9 cellular contexts compared by ENCODE assay signal in the genomic region with DNA sequence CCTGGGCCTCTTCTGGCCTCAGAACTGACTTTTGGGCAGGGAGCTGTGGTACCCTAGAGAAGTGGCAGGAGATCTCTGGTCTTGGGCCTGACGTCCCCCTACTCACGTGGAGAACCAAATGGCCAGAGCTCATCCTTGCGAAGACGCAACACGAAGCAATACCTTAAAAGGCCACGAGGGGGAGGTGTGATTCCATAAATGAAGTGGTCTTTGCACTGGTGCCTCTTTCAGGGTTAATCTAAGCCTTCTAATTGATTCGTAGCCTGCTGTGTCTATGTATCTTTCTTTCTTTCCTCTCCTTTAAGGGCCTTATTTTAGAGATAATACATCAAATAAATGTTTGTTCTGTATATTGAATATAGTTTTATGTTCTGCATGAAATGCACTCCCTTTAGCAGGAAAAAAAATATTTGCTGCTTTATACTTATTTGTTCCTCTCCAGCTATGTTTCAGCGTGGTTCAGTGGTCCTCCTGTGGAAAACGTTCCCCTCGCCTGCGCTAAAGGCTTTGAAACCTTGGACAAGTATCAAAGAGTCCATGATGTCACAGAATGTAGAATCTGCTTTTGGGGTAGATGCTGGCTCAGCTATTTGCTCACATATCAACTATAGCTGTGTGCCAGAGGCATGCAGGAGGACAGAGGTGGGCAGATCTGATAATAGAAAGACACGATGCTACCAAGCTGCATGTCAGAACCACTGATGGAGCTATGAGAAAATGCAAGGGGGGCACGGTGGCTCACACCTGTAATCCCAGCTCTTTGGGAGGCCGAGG. TPM values are rescaled to one million over a fixed set of nuclear protein-coding genes. Genes with fewer than 3 reads are reported as not detected.
DNase-seq lines count a peak whose midpoint lies in the region; ATAC-seq and TF ChIP-seq lines count a peak whose summit lies in the region.
"Had no signal": no experiment of that assay in that cellular context is flagged by ENCODE, and none has a peak within 500 bp of the region (broad histone marks: within the 10 kb centered on the region; RNA-seq: fewer than 3 reads in every experiment).

No MANE protein-coding gene starts in this region.

- H3K27ac ChIP-seq in CD4-positive, alpha-beta memory T cell (ENCODE audit: low read depth, low read length), result no peak overlapping the region
- H3K27ac ChIP-seq in OCI-LY1 (ENCODE audit: low read depth, low read length, poor library complexity, severe bottlenecking), result no peak overlapping the region
- no peak overlapping the region for H3K27ac ChIP-seq in esophagus squamous epithelium

- H3K4me2 ChIP-seq in OCI-LY1 (ENCODE audit: low read length), result no peak overlapping the region

- H3K4me3 ChIP-seq in CD4-positive, alpha-beta memory T cell (ENCODE audit: low read length in 2 of 2), result no peak overlapping the region
- H3K4me3 ChIP-seq in OCI-LY1 (ENCODE audit: low read depth, low read length, poor library complexity, severe bottlenecking) (no peak overlapping the region), esophagus squamous epithelium (no peak overlapping the region)

- no peaks in the 10 kb centered on the region for H3K79me2 ChIP-seq in OCI-LY1 (ENCODE audit: insufficient read depth, low read length)

- CTCF ChIA-PET in CD4-positive, alpha-beta memory T cell (lab: Charles Lee; ENCODE audit: partially characterized antibody), result interaction anchor here (0.5 to 4.4 kb wide), 34 partner anchors 8 to 735 kb away, joined by 3 to 60 read pairs (median 4); partner anchors contain the start of genes NUP205 and TMEM140

- no peak overlapping the region for H3K27ac Mint-ChIP-seq in CD4-positive, alpha-beta memory T cell
- no peak overlapping the region for H3K27ac Mint-ChIP-seq in natural killer cell treated with Interleukin-12 subunit alpha and Interleukin-12 subunit beta and Interleukin-15 and Interleukin-18, amount 100 ng/mL, for 72 hours

- H3K27me3 Mint-ChIP-seq in CD4-positive, alpha-beta memory T cell, result peaks cover 4 to 6% of the 10 kb centered on the region in 2 donors
- peaks cover 5 to 11% of the 10 kb centered on the region in 2 donors for H3K27me3 Mint-ChIP-seq in natural killer cell treated with Interleukin-12 subunit alpha and Interleukin-12 subunit beta and Interleukin-15 and Interleukin-18, amount 100 ng/mL, for 72 hours

- H3K36me3 Mint-ChIP-seq in CD4-positive, alpha-beta memory T cell, result no peaks in the 10 kb centered on the region
- H3K36me3 Mint-ChIP-seq in natural killer cell treated with Interleukin-12 subunit alpha and Interleukin-12 subunit beta and Interleukin-15 and Interleukin-18, amount 100 ng/mL, for 72 hours, result no peaks in the 10 kb centered on the region
- H3K36me3 Mint-ChIP-seq: IgD-negative memory B cell had no signal

- no peaks in the 10 kb centered on the region for H3K9me2 ChIP-seq in OCI-LY1 (ENCODE audit: low read depth, low read length)

- H3K4me1 ChIP-seq in CD4-positive, alpha-beta memory T cell (ENCODE audit: insufficient read depth, low read length), result no peaks in the 10 kb centered on the region
- H3K4me1 ChIP-seq in OCI-LY1 (ENCODE audit: insufficient read depth, low read length, severe bottlenecking) (no peaks in the 10 kb centered on the region), esophagus squamous epithelium (peaks cover 0 to 7% (median 0%) of the 10 kb centered on the region in 3 donors)

- TF ChIP-seq CTCF in OCI-LY1 (IDR thresholded peaks at IDR 0.05; ENCODE audit: low read length) (peak; percentile 97), esophagus squamous epithelium (IDR thresholded peaks at IDR 0.05) (peak; percentile 29 to 87 (median 82))

- peaks cover 0 to 4% (median 3%) of the 10 kb centered on the region in 4 donors for H3K4me1 Mint-ChIP-seq in CD4-positive, alpha-beta memory T cell
- H3K4me1 Mint-ChIP-seq in natural killer cell treated with Interleukin-12 subunit alpha and Interleukin-12 subunit beta and Interleukin-15 and Interleukin-18, amount 100 ng/mL, for 72 hours (ENCODE audit: low read depth in 2 of 2), result no peaks in the 10 kb centered on the region

- no peak for TF ChIP-seq POLR2A in esophagus squamous epithelium (IDR thresholded peaks at IDR 0.05)

- no peaks in the 10 kb centered on the region for H3K9me3 ChIP-seq in CD4-positive, alpha-beta memory T cell (ENCODE audit: control insufficient read depth in 1 of 2, low read length in 2 of 2)
- H3K9me3 ChIP-seq in OCI-LY1 (ENCODE audit: low read length) (no peaks in the 10 kb centered on the region), esophagus squamous epithelium (no peaks in the 10 kb centered on the region)

- H3K4me3 Mint-ChIP-seq in CD4-positive, alpha-beta memory T cell, result no peak overlapping the region
- H3K4me3 Mint-ChIP-seq in natural killer cell treated with Interleukin-12 subunit alpha and Interleukin-12 subunit beta and Interleukin-15 and Interleukin-18, amount 100 ng/mL, for 72 hours, result no peak overlapping the region
- H3K4me3 Mint-ChIP-seq: IgD-negative memory B cell had no signal

- H3F3A ChIP-seq in OCI-LY1 (ENCODE audit: insufficient read depth, low read length), result no peaks in the 10 kb centered on the region

- intact Hi-C loops in CD4-positive, alpha-beta memory T cell (cut with micrococcal nuclease), result loop anchor here (2.0 kb wide), 1 partner anchor 64 kb away; the partner anchor contains the start of gene WDR91
- intact Hi-C loops in esophagus squamous epithelium (cut with DNase I), result no loop called here

- H4K20me1 ChIP-seq in OCI-LY1 (ENCODE audit: insufficient read depth, low read length), result no peaks in the 10 kb centered on the region

- POLR2A ChIA-PET in CD4-positive, alpha-beta memory T cell (lab: Charles Lee; ENCODE audit: partially characterized antibody), result interaction anchor here (0.8 kb wide), 1 partner anchor 238 kb away, joined by 3 read pairs; no protein-coding TSS in a partner anchor

- no peaks in the 10 kb centered on the region for H3K36me3 ChIP-seq in CD4-positive, alpha-beta memory T cell (ENCODE audit: insufficient read depth, low read length)
- H3K36me3 ChIP-seq in OCI-LY1 (ENCODE audit: insufficient read depth, low read length) (no peaks in the 10 kb centered on the region), esophagus squamous epithelium (no peaks in the 10 kb centered on the region)

- peak; percentile 55 to 65 (median 58) for DNase-seq in CD4-positive, alpha-beta memory T cell
- peak; percentile 65 for DNase-seq in HuH-7.5 (ENCODE audit: low spot score)
- DNase-seq in activated CD8-positive, alpha-beta memory T cell treated with anti-CD3 and anti-CD28 coated beads, Interleukin-2, amount 50 U/mL, for 48 hours, result peak; percentile 90
- no peak for DNase-seq in esophagus squamous epithelium (lab: John Stamatoyannopoulos, UW)
- DNase-seq in natural killer cell treated with Interleukin-12 subunit alpha and Interleukin-12 subunit beta and Interleukin-15 and Interleukin-18, amount 100 ng/mL, for 72 hours (ENCODE audit: low spot score), result no peak
- peak; percentile 22 to 62 (median 42) for DNase-seq in stimulated activated naive CD4-positive, alpha-beta T cell (lab: John Stamatoyannopoulos, UW)

- 33 to 38% methylated on average over 14 of the region's 14 CpGs for WGBS in esophagus squamous epithelium, 2 donors

- ATAC-seq in GM19438 (IDR thresholded peaks at IDR 0.05; ENCODE audit: low read depth, unreplicated experiment), result peak; percentile 71
- peak; percentile 64 to 68 for ATAC-seq in natural killer cell treated with Interleukin-12 subunit alpha and Interleukin-12 subunit beta and Interleukin-15 and Interleukin-18, amount 100 ng/mL, for 72 hours

- H2AFZ ChIP-seq in OCI-LY1 (ENCODE audit: low read length), result no peak overlapping the region

- no peak overlapping the region for H3K9ac ChIP-seq in OCI-LY1 (ENCODE audit: low read length)

- H3K9me3 Mint-ChIP-seq in CD4-positive, alpha-beta memory T cell, result peaks cover 0 to 2% (median 0%) of the 10 kb centered on the region in 8 donors
- no peaks in the 10 kb centered on the region for H3K9me3 Mint-ChIP-seq in natural killer cell treated with Interleukin-12 subunit alpha and Interleukin-12 subunit beta and Interleukin-15 and Interleukin-18, amount 100 ng/mL, for 72 hours

- no peaks in the 10 kb centered on the region for H3K27me3 ChIP-seq in CD4-positive, alpha-beta memory T cell (ENCODE audit: insufficient read depth, low read length)
- H3K27me3 ChIP-seq in OCI-LY1 (ENCODE audit: insufficient read depth, low read length) (no peaks in the 10 kb centered on the region; the same call in 1 of the 2 replicates), esophagus squamous epithelium (peaks cover 0 to 6% (median 0%) of the 10 kb centered on the region in 4 donors)

RNA-seq across cellular contexts. Expression of gene STRA8, which starts 41.0 kb away (rescaled TPM):
- total RNA-seq in CD4-positive, alpha-beta memory T cell, result not detected
- not detected for polyA plus RNA-seq in CD4-positive, alpha-beta memory T cell
- not detected for total RNA-seq in esophagus squamous epithelium
- total RNA-seq in natural killer cell treated with Interleukin-12 subunit alpha and Interleukin-12 subunit beta and Interleukin-15 and Interleukin-18, amount 100 ng/mL, for 72 hours, result not detected
- polyA plus RNA-seq: IgD-negative memory B cell had no signal

Comparison
In these comparisons a context has a peak if more than half of its experiments do, and no peak if none do; other contexts are left out.
1. DNase-seq: peak in CD4-positive, alpha-beta memory T cell (5 of 5), HuH-7.5 (single experiment), activated CD8-positive, alpha-beta memory T cell treated with anti-CD3 and anti-CD28 coated beads, Interleukin-2, amount 50 U/mL, for 48 hours (single experiment) and stimulated activated naive CD4-positive, alpha-beta T cell (6 of 6); none in esophagus squamous epithelium (single experiment) and natural killer cell treated with Interleukin-12 subunit alpha and Interleukin-12 subunit beta and Interleukin-15 and Interleukin-18, amount 100 ng/mL, for 72 hours (single experiment).